ENCODE assay signal across 8 cellular contexts in genomic region chr11:287821-288327, GRCh38. TPM values are rescaled to one million over a fixed set of nuclear protein-coding genes. Genes with fewer than 3 reads are reported as not detected.
DNase-seq lines count a peak whose midpoint lies in the region; ATAC-seq and TF ChIP-seq lines count a peak whose summit lies in the region.

No MANE protein-coding gene starts in this region.

- H3K4me3 ChIP-seq in DOHH2 (ENCODE audit: low read length) (peak overlapping the region; percentile 74), endocrine pancreas (ENCODE audit: control insufficient read depth, insufficient read depth, low read length) (no peak overlapping the region)

- no peaks in the 10 kb centered on the region for H4K20me1 ChIP-seq in DOHH2 (ENCODE audit: control insufficient read depth, insufficient read depth, low read depth, low read length)

- peak; percentile 65 for ATAC-seq in T-helper 17 cell
- ATAC-seq in GM19463 (IDR thresholded peaks at IDR 0.05; ENCODE audit: unreplicated experiment), result no peak
- ATAC-seq in HG03521 (IDR thresholded peaks at IDR 0.05; ENCODE audit: unreplicated experiment), result no peak

- no peaks in the 10 kb centered on the region for H3K9me3 Mint-ChIP-seq in nephron

- peaks cover 3% of the 10 kb centered on the region for H3K36me3 Mint-ChIP-seq in T-helper 17 cell (ENCODE audit: low read depth)
- no peaks in the 10 kb centered on the region for H3K36me3 Mint-ChIP-seq in nephron (ENCODE audit: low read depth)

- peak in 1 of 3 donors; percentile 45 for DNase-seq in T-helper 17 cell
- DNase-seq in superior temporal gyrus (ENCODE audit: extremely low spot score), result no peak
- no peak for DNase-seq in kidney glomerular epithelial cell (lab: John Stamatoyannopoulos, UW)

- no peaks in the 10 kb centered on the region for H3K9me3 ChIP-seq in DOHH2 (ENCODE audit: control insufficient read depth, insufficient read depth, low read length)
- H3K9me3 ChIP-seq in T-helper 17 cell (ENCODE audit: control insufficient read depth, low read length, poor library complexity, severe bottlenecking), result no peaks in the 10 kb centered on the region
- H3K9me3 ChIP-seq in endocrine pancreas (ENCODE audit: control insufficient read depth, low read length), result no peaks in the 10 kb centered on the region

- no peaks in the 10 kb centered on the region for H3F3A ChIP-seq in DOHH2 (ENCODE audit: control insufficient read depth, insufficient read depth)

- H3K4me3 Mint-ChIP-seq in T-helper 17 cell, result peak overlapping the region; percentile 98
- peak overlapping the region; percentile 83 to 89 (median 87) for H3K4me3 Mint-ChIP-seq in nephron

- H3K27ac ChIP-seq in DOHH2 (ENCODE audit: low read depth, low read length), result no peak overlapping the region

- peak overlapping the region; percentile 38 for H3K9ac ChIP-seq in endocrine pancreas (ENCODE audit: control insufficient read depth, insufficient read depth, low read length)

- H3K27me3 ChIP-seq in DOHH2 (ENCODE audit: control insufficient read depth, low read length), result peaks cover 20% of the 10 kb centered on the region
- peaks cover 5% of the 10 kb centered on the region for H3K27me3 ChIP-seq in endocrine pancreas (ENCODE audit: control insufficient read depth, insufficient read depth, low read length)

- H3K27ac Mint-ChIP-seq in T-helper 17 cell (peak overlapping the region; percentile 97), nephron (peak overlapping the region; percentile 29 to 71 (median 61))

- H3K79me2 ChIP-seq in DOHH2 (ENCODE audit: control insufficient read depth, low read length), result no peaks in the 10 kb centered on the region

- H3K4me1 Mint-ChIP-seq in T-helper 17 cell (peaks cover 27% of the 10 kb centered on the region), nephron (peaks cover 13% of the 10 kb centered on the region)

- TF ChIP-seq CTCF in DOHH2 (IDR thresholded peaks at IDR 0.05; ENCODE audit: low read depth, low read length, poor library complexity, severe bottlenecking), result no peak
- no peak for TF ChIP-seq CTCF in nephron (IDR thresholded peaks at IDR 0.05; ENCODE audit: unreplicated experiment in 3 of 3)

- no peaks in the 10 kb centered on the region for H3K27me3 Mint-ChIP-seq in T-helper 17 cell
- H3K27me3 Mint-ChIP-seq in nephron (ENCODE audit: low read depth), result peaks cover 6% of the 10 kb centered on the region

- H3K4me2 ChIP-seq in DOHH2 (ENCODE audit: low read length), result peak overlapping the region; percentile 93

- H3K9me2 ChIP-seq in DOHH2 (replicated peaks; ENCODE audit: control insufficient read depth, low read length), result no peaks in the 10 kb centered on the region

- no peaks in the 10 kb centered on the region for H3K36me3 ChIP-seq in DOHH2 (ENCODE audit: control insufficient read depth, low read length)
- no peaks in the 10 kb centered on the region for H3K36me3 ChIP-seq in endocrine pancreas (ENCODE audit: control insufficient read depth, insufficient read depth, low read length)

- H3K4me1 ChIP-seq in DOHH2 (ENCODE audit: control insufficient read depth, low read length), result peaks cover 34% of the 10 kb centered on the region
- no peaks in the 10 kb centered on the region for H3K4me1 ChIP-seq in endocrine pancreas (ENCODE audit: control insufficient read depth, insufficient read depth, low read length)

RNA-seq across cellular contexts. Expression of gene PGGHG, which starts 1.1 kb away (rescaled TPM):
- 100 to 1,000 TPM; 317 to 350 TPM for total RNA-seq in T-helper 17 cell

RNA-seq across cellular contexts. Expression of gene NLRP6, which starts 9.7 kb away (rescaled TPM):
- 1 to 10 TPM; 3.5 to 4.3 TPM for total RNA-seq in T-helper 17 cell

RNA-seq across cellular contexts. Expression of gene IFITM5, which starts 11.5 kb away (rescaled TPM):
- total RNA-seq in T-helper 17 cell, result not detected

RNA-seq across cellular contexts. Expression of gene IFITM2, which starts 19.7 kb away (rescaled TPM):
- total RNA-seq in T-helper 17 cell, result 100 to 1,000 TPM; 550 to 570 TPM

RNA-seq across cellular contexts. Expression of gene IFITM1, which starts 26.0 kb away (rescaled TPM):
- 100 to 1,000 TPM; 344 to 363 TPM for total RNA-seq in T-helper 17 cell
